Comparison of ENCODE assay signal across 20 cellular contexts in genomic region chr18:46429130-46429529, GRCh38.
A peak's percentile ranks its signal among the peaks of the same experiment; 100 is the strongest.
DNase-seq lines count a peak whose midpoint lies in the region; ATAC-seq and TF ChIP-seq lines count a peak whose summit lies in the region.
"Had no signal": no experiment of that assay in that cellular context is flagged by ENCODE, and none has a peak within 500 bp of the region (broad histone marks: within the 10 kb centered on the region; RNA-seq: fewer than 3 reads in every experiment).

No MANE protein-coding gene starts in this region.

- H2AFZ ChIP-seq in GM23338: no peak overlapping the region

- H3K27ac Mint-ChIP-seq in GM23338 (no peak overlapping the region), brain (peak overlapping the region in 3 of 5 experiments; percentile 55 to 83 (median 76))
- no peak overlapping the region for H3K27ac Mint-ChIP-seq in stimulated activated naive CD8-positive, alpha-beta T cell treated with anti-CD3 and anti-CD28 coated beads, Interleukin-15, amount 100 ng/mL, for 72 hours
- H3K27ac Mint-ChIP-seq: CD4-positive, alpha-beta memory T cell; CD4-positive, CD25-positive, alpha-beta regulatory T cell had no signal

- POLR2A ChIA-PET in GM10248 (lab: Yijun Ruan, JAX): no interaction called here

- H3K36me3 Mint-ChIP-seq in GM23338 (ENCODE audit: low read depth): no peaks in the 10 kb centered on the region
- peaks cover 15% of the 10 kb centered on the region for H3K36me3 Mint-ChIP-seq in brain
- H3K36me3 Mint-ChIP-seq: CD14-positive monocyte; CD4-positive, alpha-beta memory T cell; CD4-positive, CD25-positive, alpha-beta regulatory T cell; CD8-positive, alpha-beta memory T cell had no signal

- no peak overlapping the region for H3K4me3 ChIP-seq in GM23338
- H3K4me3 ChIP-seq: BLaER1, GM12878 had no signal

- H3K4me3 Mint-ChIP-seq in GM23338 (no peak overlapping the region), brain (no peak overlapping the region)
- no peak overlapping the region for H3K4me3 Mint-ChIP-seq in stimulated activated naive CD8-positive, alpha-beta T cell treated with anti-CD3 and anti-CD28 coated beads, Interleukin-15, amount 100 ng/mL, for 72 hours
- H3K4me3 Mint-ChIP-seq: CD14-positive monocyte; CD4-positive, CD25-positive, alpha-beta regulatory T cell; CD8-positive, alpha-beta memory T cell had no signal

- no peaks in the 10 kb centered on the region for H3K36me3 ChIP-seq in GM23338 (ENCODE audit: insufficient read depth)
- H3K36me3 ChIP-seq: BE2C had no signal

- H4K20me1 ChIP-seq in GM23338 (replicated peaks; ENCODE audit: insufficient read depth): no peaks in the 10 kb centered on the region

- no peak overlapping the region for H3K4me2 ChIP-seq in GM23338
- H3K4me2 ChIP-seq: BLaER1 had no signal

- peaks cover 15% of the 10 kb centered on the region for H3K27me3 Mint-ChIP-seq in GM23338 (ENCODE audit: insufficient read depth, low read depth, poor library complexity)
- H3K27me3 Mint-ChIP-seq in brain: peaks cover 4% of the 10 kb centered on the region
- peaks cover 12% of the 10 kb centered on the region for H3K27me3 Mint-ChIP-seq in stimulated activated naive CD8-positive, alpha-beta T cell treated with anti-CD3 and anti-CD28 coated beads, Interleukin-15, amount 100 ng/mL, for 72 hours

- H3K4me1 Mint-ChIP-seq in GM23338 (peaks cover 42% of the 10 kb centered on the region), brain (peaks cover 58% of the 10 kb centered on the region)
- H3K4me1 Mint-ChIP-seq in stimulated activated naive CD8-positive, alpha-beta T cell treated with anti-CD3 and anti-CD28 coated beads, Interleukin-15, amount 100 ng/mL, for 72 hours: no peaks in the 10 kb centered on the region
- H3K4me1 Mint-ChIP-seq: CD14-positive monocyte; CD4-positive, CD25-positive, alpha-beta regulatory T cell; CD8-positive, alpha-beta memory T cell had no signal

- H3K27me3 ChIP-seq in GM23338 (ENCODE audit: insufficient read depth): no peaks in the 10 kb centered on the region
- H3K27me3 ChIP-seq: BE2C, BLaER1 had no signal

- TF ChIP-seq CTCF in GM23338 (conservative IDR thresholded peaks at IDR 0.05; ENCODE audit: low read depth in 2 of 2) (no peak), brain (conservative IDR thresholded peaks at IDR 0.05) (no peak), GM10248 (IDR thresholded peaks at IDR 0.05; ENCODE audit: control extremely low read depth, extremely low read depth, low read depth, missing control alignments) (no peak)

- H3K9me3 Mint-ChIP-seq in GM23338 (no peaks in the 10 kb centered on the region), brain (no peaks in the 10 kb centered on the region)
- no peaks in the 10 kb centered on the region for H3K9me3 Mint-ChIP-seq in stimulated activated naive CD8-positive, alpha-beta T cell treated with anti-CD3 and anti-CD28 coated beads, Interleukin-15, amount 100 ng/mL, for 72 hours
- H3K9me3 Mint-ChIP-seq: CD14-positive monocyte; CD4-positive, alpha-beta memory T cell; CD4-positive, CD25-positive, alpha-beta regulatory T cell had no signal

- H3K4me1 ChIP-seq in GM23338 (ENCODE audit: insufficient read depth): peaks cover 21% of the 10 kb centered on the region
- H3K4me1 ChIP-seq: BE2C had no signal

- H3K27ac ChIP-seq in GM23338 (ENCODE audit: low read depth): peak overlapping the region; percentile 32; the same call in 1 of the 2 replicates
- H3K27ac ChIP-seq: BLaER1 had no signal

- DNase-seq in GM23338 (ENCODE audit: low spot score): no peak
- DNase-seq in left lobe of liver (ENCODE audit: low spot score): no peak
- peak; percentile 4 for DNase-seq in ureter (ENCODE audit: low spot score)
- no peak for DNase-seq in GM10248 (ENCODE audit: extremely low spot score)
- DNase-seq in stimulated activated naive CD8-positive, alpha-beta T cell treated with anti-CD3 and anti-CD28 coated beads, Interleukin-15, amount 100 ng/mL, for 72 hours: no peak
- DNase-seq in NCI-H526 (lab: John Stamatoyannopoulos, UW): no peak
- DNase-seq: 8988T; ACHN; BE2C; C1 segment of cervical spinal cord; CD4-positive, alpha-beta memory T cell; CD4-positive, CD25-positive, alpha-beta regulatory T cell; CD8-positive, alpha-beta memory T cell; COR-L47; DMS79 treated with DMSO at 0.1 percent for 48 hours; GF-D8 had no signal

- no peaks in the 10 kb centered on the region for H3K9me2 ChIP-seq in GM23338 (ENCODE audit: insufficient read depth)

- 0 out of 2 replicates have a peak, but pooled peaks cover 3% of the 10 kb centered on the region for H3K79me2 ChIP-seq in GM23338 (replicated peaks; ENCODE audit: insufficient read depth)

- CTCF ChIA-PET in GM10248 (lab: Yijun Ruan, JAX): no interaction called here

- no peaks in the 10 kb centered on the region for H3F3A ChIP-seq in GM23338 (replicated peaks; ENCODE audit: low read depth)

- no peak for ATAC-seq in GM23338
- peak; percentile 61 for ATAC-seq in left lobe of liver
- no peak for ATAC-seq in stimulated activated naive CD8-positive, alpha-beta T cell treated with anti-CD3 and anti-CD28 coated beads, Interleukin-15, amount 100 ng/mL, for 72 hours
- ATAC-seq: GM12878 had no signal

TF ChIP-seq in GM23338, 12 proteins besides CTCF, POLR2A, EP300 and RAD21 (continues in another document):
- TF ChIP-seq ZNF331 (CRISPR knock-in tag; IDR thresholded peaks at IDR 0.05; ENCODE audit: low read depth) (no peak), EZH2phosphoT487 (IDR thresholded peaks at IDR 0.05; ENCODE audit: unreplicated experiment) (no peak), ZNF462 (CRISPR knock-in tag; IDR thresholded peaks at IDR 0.05) (no peak), JUNB (IDR thresholded peaks at IDR 0.05; ENCODE audit: unreplicated experiment) (no peak), STAT1 (IDR thresholded peaks at IDR 0.05; ENCODE audit: unreplicated experiment) (no peak)

Comparison
In these comparisons a context has a peak if more than half of its experiments do, and no peak if none do; other contexts are left out.
1. H3K27ac Mint-ChIP-seq: peak in brain (3 of 5); none in GM23338 (single experiment) and stimulated activated naive CD8-positive, alpha-beta T cell treated with anti-CD3 and anti-CD28 coated beads, Interleukin-15, amount 100 ng/mL, for 72 hours (0 of 2).